ENCODE assay signal across 15 cellular contexts in genomic region chr1:93595266-93595665, GRCh38.
DNase-seq lines count a peak whose midpoint lies in the region; ATAC-seq, FAIRE-seq and TF ChIP-seq lines count a peak whose summit lies in the region.
"Had no signal": no experiment of that assay in that cellular context is flagged by ENCODE, and none has a peak within 500 bp of the region (broad histone marks: within the 10 kb centered on the region; RNA-seq: fewer than 3 reads in every experiment).

No MANE protein-coding gene starts in this region.

- no peak overlapping the region for H2AFZ ChIP-seq in PC-9

- H3K27ac Mint-ChIP-seq in activated naive CD4-positive, alpha-beta T cell treated with anti-CD3 and anti-CD28 coated beads, Interleukin-2, amount 10 ng/mL, durations not matched to agents 7 days and 5 days, result no peak overlapping the region
- H3K27ac Mint-ChIP-seq: activated CD8-positive, alpha-beta T cell treated with anti-CD3 and anti-CD28 coated beads, Interleukin-2, amount 10 ng/mL, durations not matched to agents 7 days and 5 days; nephron progenitor cell had no signal

- CTCF ChIA-PET in PC-9 (lab: Charles Lee), result interaction anchor here (0.6 kb wide), 1 partner anchor 16 kb away, joined by 11 read pairs; no protein-coding TSS in a partner anchor
- CTCF ChIA-PET in activated naive CD4-positive, alpha-beta T cell treated with anti-CD3 and anti-CD28 coated beads, Interleukin-2, amount 10 ng/mL, durations not matched to agents 7 days and 5 days (lab: Charles Lee), result no interaction called here

- DNase-seq in AG20443 (ENCODE audit: low spot score), result peak; percentile 74
- DNase-seq in PC-9, result no peak
- DNase-seq in epithelial cell of prostate (ENCODE audit: low read depth, low spot score), result no peak
- DNase-seq in myocyte (ENCODE audit: low read depth), result peak; percentile 53
- no peak for DNase-seq in NCI-H146 treated with DMSO at 0.1 percent for 48 hours (lab: John Stamatoyannopoulos, UW; ENCODE audit: unreplicated experiment)
- DNase-seq in activated naive CD4-positive, alpha-beta T cell treated with anti-CD3 and anti-CD28 coated beads, Interleukin-2, amount 10 ng/mL, durations not matched to agents 7 days and 5 days, result no peak
- DNase-seq in NCI-H2227 treated with DMSO at 0.1 percent for 48 hours (lab: John Stamatoyannopoulos, UW), result no peak
- DNase-seq in pancreas, result no peak
- DNase-seq: activated CD8-positive, alpha-beta T cell treated with anti-CD3 and anti-CD28 coated beads, Interleukin-2, amount 10 ng/mL, durations not matched to agents 7 days and 5 days; activated gamma-delta T cell treated with Interleukin-2 at 50 U/mL for 16 hours; DMS79; esophagus squamous epithelium; islet precursor cell; nephron progenitor cell had no signal

- H3K79me2 ChIP-seq in PC-9 (ENCODE audit: low read depth), result peaks cover 100% of the 10 kb centered on the region

- peaks cover 98% of the 10 kb centered on the region for H3F3A ChIP-seq in PC-9 (ENCODE audit: insufficient read depth, low read depth)

- no peak for FAIRE-seq in pancreas (lab: Jason Lieb, UNC)
- FAIRE-seq: GM12892 had no signal

- ATAC-seq in pancreas, result no peak
- ATAC-seq: activated CD8-positive, alpha-beta T cell treated with anti-CD3 and anti-CD28 coated beads, Interleukin-2, amount 10 ng/mL, durations not matched to agents 7 days and 5 days had no signal

- no TSS peak for BruUV-seq in PC-9 (replicated peaks; lab: Mats Ljungman, UMichigan)

- POLR2A ChIA-PET in PC-9 (lab: Charles Lee; ENCODE audit: unreplicated experiment), result no interaction called here

- H3K4me1 ChIP-seq in PC-9 (replicated peaks; ENCODE audit: insufficient read depth) (peaks cover 44% of the 10 kb centered on the region), pancreas (peaks cover 11 to 31% (median 29%) of the 10 kb centered on the region in 3 donors)

- H3K4me2 ChIP-seq in PC-9, result no peak overlapping the region

- H3K4me3 ChIP-seq in PC-9 (no peak overlapping the region), pancreas (no peak overlapping the region)
- H3K4me3 ChIP-seq: esophagus squamous epithelium had no signal

- H3K9me2 ChIP-seq in PC-9 (ENCODE audit: insufficient read depth), result no peaks in the 10 kb centered on the region

- 77 to 94% methylated on average over 2 of the region's 2 CpGs for WGBS in pancreas, 2 donors

- TF ChIP-seq CTCF in PC-9 (conservative IDR thresholded peaks at IDR 0.05) (no peak), pancreas (IDR thresholded peaks at IDR 0.05) (no peak)

- no peaks in the 10 kb centered on the region for H3K9me3 ChIP-seq in PC-9 (ENCODE audit: insufficient read depth, low read depth)
- no peaks in the 10 kb centered on the region for H3K9me3 ChIP-seq in pancreas
- H3K9me3 ChIP-seq: esophagus squamous epithelium had no signal

- H3K36me3 Mint-ChIP-seq in activated naive CD4-positive, alpha-beta T cell treated with anti-CD3 and anti-CD28 coated beads, Interleukin-2, amount 10 ng/mL, durations not matched to agents 7 days and 5 days, result no peaks in the 10 kb centered on the region

- H3K27me3 Mint-ChIP-seq in activated naive CD4-positive, alpha-beta T cell treated with anti-CD3 and anti-CD28 coated beads, Interleukin-2, amount 10 ng/mL, durations not matched to agents 7 days and 5 days, result peaks cover 34% of the 10 kb centered on the region

- H3K4me1 Mint-ChIP-seq in activated naive CD4-positive, alpha-beta T cell treated with anti-CD3 and anti-CD28 coated beads, Interleukin-2, amount 10 ng/mL, durations not matched to agents 7 days and 5 days, result peaks cover 8% of the 10 kb centered on the region

- H3K9me3 Mint-ChIP-seq in activated naive CD4-positive, alpha-beta T cell treated with anti-CD3 and anti-CD28 coated beads, Interleukin-2, amount 10 ng/mL, durations not matched to agents 7 days and 5 days, result no peaks in the 10 kb centered on the region
- H3K9me3 Mint-ChIP-seq: nephron progenitor cell had no signal

- intact Hi-C loops in PC-9 (cut with micrococcal nuclease; ENCODE audit: unreplicated experiment), result no loop called here
- intact Hi-C loops in pancreas (cut with DNase I), result no loop called here

- H4K20me1 ChIP-seq in PC-9 (ENCODE audit: insufficient read depth), result peaks cover 100% of the 10 kb centered on the region

- no peaks in the 10 kb centered on the region for H3K27me3 ChIP-seq in PC-9 (ENCODE audit: insufficient read depth, low read depth)
- H3K27me3 ChIP-seq in pancreas, result no peaks in the 10 kb centered on the region
- H3K27me3 ChIP-seq: esophagus squamous epithelium had no signal

- H3K27ac ChIP-seq in PC-9, result peak overlapping the region; percentile 13
- H3K27ac ChIP-seq in epithelial cell of prostate, result peak overlapping the region; percentile 36
- H3K27ac ChIP-seq in pancreas, result no peak overlapping the region
- H3K27ac ChIP-seq: esophagus squamous epithelium had no signal

- H3K36me3 ChIP-seq in PC-9 (ENCODE audit: low read depth) (peaks cover 79% of the 10 kb centered on the region), pancreas (no peaks in the 10 kb centered on the region)

- no peak overlapping the region for H3K4me3 Mint-ChIP-seq in activated naive CD4-positive, alpha-beta T cell treated with anti-CD3 and anti-CD28 coated beads, Interleukin-2, amount 10 ng/mL, durations not matched to agents 7 days and 5 days
- H3K4me3 Mint-ChIP-seq: activated CD8-positive, alpha-beta T cell treated with anti-CD3 and anti-CD28 coated beads, Interleukin-2, amount 10 ng/mL, durations not matched to agents 7 days and 5 days; nephron progenitor cell had no signal

Comparison
In these comparisons a context has a peak if more than half of its experiments do, and no peak if none do; other contexts are left out.
1. DNase-seq: peak in AG20443 (single experiment) and myocyte (single experiment); none in PC-9 (0 of 2), epithelial cell of prostate (single experiment), NCI-H146 treated with DMSO at 0.1 percent for 48 hours (single experiment), activated naive CD4-positive, alpha-beta T cell treated with anti-CD3 and anti-CD28 coated beads, Interleukin-2, amount 10 ng/mL, durations not matched to agents 7 days and 5 days (single experiment), NCI-H2227 treated with DMSO at 0.1 percent for 48 hours (single experiment) and pancreas (0 of 6).
2. H3K27ac ChIP-seq: peak in PC-9 (single experiment) and epithelial cell of prostate (single experiment); none in pancreas (0 of 4).